1 cellular context compared by ENCODE assay signal in the genomic region with DNA sequence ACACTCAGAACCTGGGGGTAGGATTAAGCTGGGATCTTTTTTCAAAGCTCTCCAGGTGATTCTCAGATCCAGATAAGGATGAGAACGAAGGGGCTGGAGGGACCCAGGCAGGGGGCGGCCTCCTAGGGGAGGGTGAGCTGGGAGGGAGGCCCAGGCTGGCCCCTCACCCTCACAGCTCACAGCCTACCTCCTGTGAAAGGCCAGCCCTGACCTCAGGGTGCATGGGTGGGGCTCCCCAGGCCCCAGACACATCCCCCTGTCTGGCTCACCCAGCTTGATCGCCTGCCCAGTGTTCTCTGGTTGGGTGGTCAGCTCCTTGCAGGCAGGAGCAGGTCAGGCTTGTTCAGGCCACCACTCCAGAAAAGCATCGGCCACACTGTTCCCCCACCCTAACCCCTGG.
TF ChIP-seq lines count a peak whose summit lies in the region.

No MANE protein-coding gene starts in this region.

TF ChIP-seq in HEK293, 187 proteins besides CTCF, POLR2A, EP300 and RAD21 (continued from another document):
- TF ChIP-seq, protein P1, sequence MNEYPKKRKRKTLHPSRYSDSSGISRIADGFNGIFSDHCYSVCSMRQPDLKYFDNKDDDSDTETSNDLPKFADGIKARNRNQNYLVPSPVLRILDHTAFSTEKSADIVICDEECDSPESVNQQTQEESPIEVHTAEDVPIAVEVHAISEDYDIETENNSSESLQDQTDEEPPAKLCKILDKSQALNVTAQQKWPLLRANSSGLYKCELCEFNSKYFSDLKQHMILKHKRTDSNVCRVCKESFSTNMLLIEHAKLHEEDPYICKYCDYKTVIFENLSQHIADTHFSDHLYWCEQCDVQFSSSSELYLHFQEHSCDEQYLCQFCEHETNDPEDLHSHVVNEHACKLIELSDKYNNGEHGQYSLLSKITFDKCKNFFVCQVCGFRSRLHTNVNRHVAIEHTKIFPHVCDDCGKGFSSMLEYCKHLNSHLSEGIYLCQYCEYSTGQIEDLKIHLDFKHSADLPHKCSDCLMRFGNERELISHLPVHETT (tag by site-specific recombination; IDR thresholded peaks at IDR 0.05): no peak
- TF ChIP-seq EGR2 (tag by site-specific recombination; IDR thresholded peaks at IDR 0.05; ENCODE audit: low read depth) (no peak), ZIC2 (tag by site-specific recombination; IDR thresholded peaks at IDR 0.05) (peak; percentile 49; the same call in 1 of the 2 replicates), ZNF239 (tag by site-specific recombination; IDR thresholded peaks at IDR 0.05) (no peak), ZNF302 (tag by site-specific recombination; IDR thresholded peaks at IDR 0.05; ENCODE audit: low read depth) (no peak), KLF9 (tag by site-specific recombination; IDR thresholded peaks at IDR 0.05; ENCODE audit: low read depth) (no peak), ZNF223 (tag by site-specific recombination; IDR thresholded peaks at IDR 0.05) (no peak), ZNF274 (IDR thresholded peaks at IDR 0.05; ENCODE audit: low read length) (no peak), ZNF274 (tag by site-specific recombination; IDR thresholded peaks at IDR 0.05; ENCODE audit: borderline replicate concordance) (no peak)
- TF ChIP-seq, protein P2, sequence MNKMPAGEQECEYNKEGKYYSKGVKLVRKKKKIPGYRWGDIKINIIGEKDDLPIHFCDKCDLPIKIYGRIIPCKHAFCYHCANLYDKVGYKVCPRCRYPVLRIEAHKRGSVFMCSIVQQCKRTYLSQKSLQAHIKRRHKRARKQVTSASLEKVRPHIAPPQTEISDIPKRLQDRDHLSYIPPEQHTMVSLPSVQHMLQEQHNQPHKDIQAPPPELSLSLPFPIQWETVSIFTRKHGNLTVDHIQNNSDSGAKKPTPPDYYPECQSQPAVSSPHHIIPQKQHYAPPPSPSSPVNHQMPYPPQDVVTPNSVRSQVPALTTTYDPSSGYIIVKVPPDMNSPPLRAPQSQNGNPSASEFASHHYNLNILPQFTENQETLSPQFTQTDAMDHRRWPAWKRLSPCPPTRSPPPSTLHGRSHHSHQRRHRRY (tag by site-specific recombination; IDR thresholded peaks at IDR 0.05): no peak
- TF ChIP-seq, protein P3, sequence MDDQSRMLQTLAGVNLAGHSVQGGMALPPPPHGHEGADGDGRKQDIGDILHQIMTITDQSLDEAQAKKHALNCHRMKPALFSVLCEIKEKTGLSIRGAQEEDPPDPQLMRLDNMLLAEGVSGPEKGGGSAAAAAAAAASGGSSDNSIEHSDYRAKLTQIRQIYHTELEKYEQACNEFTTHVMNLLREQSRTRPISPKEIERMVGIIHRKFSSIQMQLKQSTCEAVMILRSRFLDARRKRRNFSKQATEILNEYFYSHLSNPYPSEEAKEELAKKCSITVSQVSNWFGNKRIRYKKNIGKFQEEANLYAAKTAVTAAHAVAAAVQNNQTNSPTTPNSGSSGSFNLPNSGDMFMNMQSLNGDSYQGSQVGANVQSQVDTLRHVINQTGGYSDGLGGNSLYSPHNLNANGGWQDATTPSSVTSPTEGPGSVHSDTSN (CRISPR knock-in tag; IDR thresholded peaks at IDR 0.05): no peak
